In the genomic region with DNA sequence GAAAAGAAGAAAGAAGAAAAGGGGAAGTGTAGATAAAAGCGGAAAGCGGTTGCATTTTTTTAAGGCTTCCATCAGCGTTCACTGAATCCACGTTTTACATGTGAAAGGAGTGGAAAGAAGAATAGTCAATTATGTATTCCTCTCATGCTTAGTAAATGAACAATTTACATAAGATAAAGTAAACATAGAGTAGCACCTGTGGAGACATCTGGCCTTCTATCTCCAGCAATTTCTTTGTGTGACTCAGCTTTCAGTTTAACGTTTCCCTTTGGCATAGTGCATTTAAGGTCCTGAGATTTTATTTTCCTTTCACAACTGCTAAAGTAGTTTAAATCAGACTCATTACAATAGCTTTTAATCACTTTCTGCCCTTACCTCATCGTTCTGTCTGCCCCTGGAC, we compare ENCODE assay signal across 24 cellular contexts.
"Had no signal": no experiment of that assay in that cellular context is flagged by ENCODE, and none has a peak within 500 bp of the region (broad histone marks: within the 10 kb centered on the region; RNA-seq: fewer than 3 reads in every experiment).

No MANE protein-coding gene starts in this region.

- DNase-seq: activated CD4-positive, alpha-beta memory T cell treated with anti-CD3 and anti-CD28 coated beads for 36 hours; activated CD4-positive, alpha-beta T cell treated with anti-CD3 and anti-CD28 coated beads for 36 hours; activated gamma-delta T cell treated with Interleukin-2 at 50 U/mL for 16 hours; activated T-cell treated with anti-CD3 and anti-CD28 coated beads for 4 hours; adrenal gland; effector CD8-positive, alpha-beta T cell; gastrocnemius medialis; head of caudate nucleus; left lung; mucosa of descending colon; naive B cell; stimulated activated naive CD8-positive, alpha-beta T cell treated with anti-CD3 and anti-CD28 coated beads, Interleukin-15, Interleukin-2, amounts not matched to agents 100 U/mL and 50 U/mL, for 24 hours; substantia nigra; tibial artery; WERI-Rb-1 had no signal

- H3K4me1 Mint-ChIP-seq: activated CD4-positive, alpha-beta T cell treated with anti-CD3 and anti-CD28 coated beads for 36 hours; memory B cell; naive B cell; neural crest cell had no signal

- H3K27me3 ChIP-seq: adrenal gland, cardiac muscle cell, gastrocnemius medialis, left lung, right atrium auricular region, tibial artery had no signal

- H3K4me1 ChIP-seq: adrenal gland, gastrocnemius medialis, left lung, right atrium auricular region, tibial artery had no signal

- H3K4me3 Mint-ChIP-seq: activated CD4-positive, alpha-beta memory T cell treated with anti-CD3 and anti-CD28 coated beads for 36 hours; activated CD4-positive, alpha-beta T cell treated with anti-CD3 and anti-CD28 coated beads for 36 hours; activated T-helper 1 cell treated with anti-CD3 and anti-CD28 coated beads, Interleukin-12 subunit alpha, Interleukin-12 subunit beta, Interleukin-2, Interleukin-4 antibody, amounts not matched to agents 30 ng/mL and 10 ng/mL and 1 ng/mL, durations not matched to agents 14 hours and 24 hours and 36 hours; dendritic cell treated with granulocyte-macrophage colony-stimulating factor and Interleukin-4, amounts not matched to agents 40 ng/mL and 50 ng/mL, for 4 days; memory B cell; naive B cell; neural crest cell had no signal

- H3K9me3 ChIP-seq: adrenal gland, gastrocnemius medialis, mucosa of descending colon, right atrium auricular region, tibial artery had no signal

- H3K27me3 Mint-ChIP-seq: activated CD4-positive, alpha-beta memory T cell treated with anti-CD3 and anti-CD28 coated beads for 36 hours; activated CD4-positive, alpha-beta T cell treated with anti-CD3 and anti-CD28 coated beads for 36 hours; dendritic cell treated with granulocyte-macrophage colony-stimulating factor and Interleukin-4, amounts not matched to agents 40 ng/mL and 50 ng/mL, for 4 days; memory B cell; naive B cell; progenitor cell of endocrine pancreas had no signal

- H3K4me3 ChIP-seq: adrenal gland, cardiac muscle cell, gastrocnemius medialis, left lung, mucosa of descending colon, right atrium auricular region, tibial artery had no signal

- ATAC-seq: activated CD4-positive, alpha-beta T cell treated with anti-CD3 and anti-CD28 coated beads for 36 hours; activated naive CD4-positive, alpha-beta T cell treated with anti-CD3 and anti-CD28 coated beads, Interleukin-2, amount 50 U/mL, for 72 hours; esophagus mucosa; gastrocnemius medialis; left lung; mucosa of descending colon; stimulated activated naive CD8-positive, alpha-beta T cell treated with anti-CD3 and anti-CD28 coated beads, Interleukin-15, Interleukin-2, amounts not matched to agents 100 U/mL and 50 U/mL, for 24 hours had no signal

- H3K36me3 Mint-ChIP-seq: activated CD4-positive, alpha-beta memory T cell treated with anti-CD3 and anti-CD28 coated beads for 36 hours; activated naive CD4-positive, alpha-beta T cell treated with anti-CD3 and anti-CD28 coated beads, Interleukin-2, amount 50 U/mL, for 72 hours; memory B cell; naive B cell had no signal

- H3K27ac ChIP-seq: adrenal gland, cardiac muscle cell, gastrocnemius medialis, left lung, right atrium auricular region, tibial artery, WERI-Rb-1 had no signal

- H3K36me3 ChIP-seq: adrenal gland, cardiac muscle cell, gastrocnemius medialis, left lung, right atrium auricular region, tibial artery, WERI-Rb-1 had no signal

- H3K27ac Mint-ChIP-seq: activated CD4-positive, alpha-beta memory T cell treated with anti-CD3 and anti-CD28 coated beads for 36 hours; activated CD4-positive, alpha-beta T cell treated with anti-CD3 and anti-CD28 coated beads for 36 hours; activated naive CD4-positive, alpha-beta T cell treated with anti-CD3 and anti-CD28 coated beads, Interleukin-2, amount 50 U/mL, for 72 hours; activated T-helper 1 cell treated with anti-CD3 and anti-CD28 coated beads, Interleukin-12 subunit alpha, Interleukin-12 subunit beta, Interleukin-2, Interleukin-4 antibody, amounts not matched to agents 30 ng/mL and 10 ng/mL and 1 ng/mL, durations not matched to agents 14 hours and 24 hours and 36 hours; dendritic cell treated with granulocyte-macrophage colony-stimulating factor and Interleukin-4, amounts not matched to agents 40 ng/mL and 50 ng/mL, for 4 days; memory B cell; naive B cell; progenitor cell of endocrine pancreas had no signal
